Comparison of ENCODE assay signal across 9 cellular contexts in the genomic region with DNA sequence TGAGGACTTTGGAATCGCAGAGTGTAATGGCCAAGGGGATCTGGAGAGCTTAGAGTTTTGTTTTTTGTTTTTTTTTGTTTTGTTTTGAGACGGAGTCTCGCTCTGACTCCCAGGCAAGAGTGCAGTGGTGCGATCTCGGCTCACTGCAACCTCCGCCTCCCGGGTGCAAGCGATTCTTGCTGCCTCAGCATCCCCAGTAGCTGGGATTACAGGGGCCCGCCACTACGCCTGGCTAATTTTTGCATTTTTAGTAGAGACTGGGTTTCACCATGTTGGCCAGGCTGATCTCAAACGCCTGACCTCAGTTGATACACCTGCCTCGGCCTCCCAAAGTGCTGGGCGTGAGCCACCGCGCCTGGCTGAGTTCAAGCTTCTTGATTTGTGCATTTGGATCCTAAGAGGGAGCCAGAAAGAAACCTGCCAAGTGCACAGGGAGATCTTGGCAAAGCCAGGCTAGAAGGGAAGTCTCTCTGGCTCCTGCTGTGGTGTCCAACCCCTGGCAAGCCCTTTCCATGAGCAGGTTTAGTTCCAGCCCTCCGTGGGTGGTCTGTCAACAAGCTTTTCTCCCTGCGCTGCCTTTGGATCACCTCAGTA. TPM values are rescaled to one million over a fixed set of nuclear protein-coding genes. Genes with fewer than 3 reads are reported as not detected.
DNase-seq lines count a peak whose midpoint lies in the region; ATAC-seq and TF ChIP-seq lines count a peak whose summit lies in the region.
"Had no signal": no experiment of that assay in that cellular context is flagged by ENCODE, and none has a peak within 500 bp of the region (broad histone marks: within the 10 kb centered on the region; RNA-seq: fewer than 3 reads in every experiment).

No MANE protein-coding gene starts in this region.

- POLR2A ChIA-PET in activated CD4-positive, alpha-beta memory T cell treated with anti-CD3 and anti-CD28 coated beads for 36 hours (lab: Charles Lee), result no interaction called here

- intact Hi-C loops in activated CD4-positive, alpha-beta memory T cell treated with anti-CD3 and anti-CD28 coated beads for 36 hours (cut with micrococcal nuclease), result no loop called here

- H3K9me3 Mint-ChIP-seq in glutamatergic neuron (ENCODE audit: unreplicated experiment), result peaks cover 9% of the 10 kb centered on the region
- H3K9me3 Mint-ChIP-seq in activated CD4-positive, alpha-beta memory T cell treated with anti-CD3 and anti-CD28 coated beads for 36 hours, result peaks cover 16% of the 10 kb centered on the region

- no peaks in the 10 kb centered on the region for H3K79me1 ChIP-seq in neuronal stem cell (ENCODE audit: low read depth, low read length)

- H3K27ac Mint-ChIP-seq in glutamatergic neuron (ENCODE audit: unreplicated experiment), result no peak overlapping the region
- no peak overlapping the region for H3K27ac Mint-ChIP-seq in activated CD4-positive, alpha-beta memory T cell treated with anti-CD3 and anti-CD28 coated beads for 36 hours

- H3K36me3 Mint-ChIP-seq in glutamatergic neuron (ENCODE audit: unreplicated experiment), result peaks cover 12% of the 10 kb centered on the region
- peaks cover 22% of the 10 kb centered on the region for H3K36me3 Mint-ChIP-seq in activated CD4-positive, alpha-beta memory T cell treated with anti-CD3 and anti-CD28 coated beads for 36 hours

- H2BK15ac ChIP-seq in neuronal stem cell (ENCODE audit: low read length), result no peak overlapping the region

- CTCF ChIA-PET in activated CD4-positive, alpha-beta memory T cell treated with anti-CD3 and anti-CD28 coated beads for 36 hours (lab: Charles Lee), result no interaction called here

- H3K4me2 ChIP-seq in neuronal stem cell (ENCODE audit: insufficient read depth, low read length, poor library complexity, severe bottlenecking), result peak overlapping the region; percentile 62

- H3K23ac ChIP-seq in neuronal stem cell (ENCODE audit: low read depth, low read length, poor library complexity), result no peak overlapping the region

- H4K91ac ChIP-seq in neuronal stem cell (ENCODE audit: low read depth, low read length, poor library complexity), result no peak overlapping the region

- H3K4me3 ChIP-seq in BE2C (ENCODE audit: low read depth, low read length) (peak overlapping the region; percentile 48), neuronal stem cell (ENCODE audit: low read length in 2 of 2) (peak overlapping the region in 1 of 2 donors; percentile 38)

- no CpG with 5 or more reads among the region's 17 CpGs for WGBS in neuronal stem cell (ENCODE audit: extremely low coverage in 2 of 2, insufficient read length in 2 of 2, insufficient replicate concordance in 1 of 2), 2 donors

- H3K27me3 Mint-ChIP-seq in glutamatergic neuron (ENCODE audit: unreplicated experiment), result peaks cover 20% of the 10 kb centered on the region
- H3K27me3 Mint-ChIP-seq in activated CD4-positive, alpha-beta memory T cell treated with anti-CD3 and anti-CD28 coated beads for 36 hours, result peaks cover 20% of the 10 kb centered on the region

- no peak overlapping the region for H2BK12ac ChIP-seq in neuronal stem cell (ENCODE audit: low read length)

- H4K8ac ChIP-seq in neuronal stem cell (ENCODE audit: low read depth, low read length), result no peak overlapping the region

- no peak overlapping the region for H2BK120ac ChIP-seq in neuronal stem cell (ENCODE audit: low read depth, low read length)

- no peaks in the 10 kb centered on the region for H3K9me3 ChIP-seq in BE2C
- H3K9me3 ChIP-seq in neuronal stem cell (replicated peaks in 1 of 2; ENCODE audit: control insufficient read depth in 2 of 2, insufficient read depth in 1 of 2, low read depth in 1 of 2, low read length in 2 of 2), result peaks cover 10 to 14% of the 10 kb centered on the region in 2 donors

- H3K36me3 ChIP-seq in BE2C (no peaks in the 10 kb centered on the region), neuronal stem cell (replicated peaks in 1 of 2; ENCODE audit: control insufficient read depth in 2 of 2, insufficient read depth in 2 of 2, low read length in 2 of 2) (no peaks in the 10 kb centered on the region)

- no peak overlapping the region for H3K14ac ChIP-seq in neuronal stem cell (ENCODE audit: low read length)

- H3K18ac ChIP-seq in neuronal stem cell (ENCODE audit: low read length), result no peak overlapping the region

- peak overlapping the region; percentile 75 for H3K4me3 Mint-ChIP-seq in glutamatergic neuron (ENCODE audit: unreplicated experiment)
- no peak overlapping the region for H3K4me3 Mint-ChIP-seq in activated CD4-positive, alpha-beta memory T cell treated with anti-CD3 and anti-CD28 coated beads for 36 hours

- H2BK5ac ChIP-seq in neuronal stem cell (ENCODE audit: low read length), result no peak overlapping the region

- DNase-seq in BE2C (no peak), NCI-H446 treated with DMSO at 0.1 percent for 48 hours (lab: John Stamatoyannopoulos, UW) (peak; percentile 80), glutamatergic neuron (no peak), neuronal stem cell (ENCODE audit: low spot score) (no peak), islet precursor cell (no peak), D341Med (ENCODE audit: low spot score) (no peak)
- no peak for DNase-seq in activated CD4-positive, alpha-beta memory T cell treated with anti-CD3 and anti-CD28 coated beads for 36 hours
- DNase-seq: activated CD4-positive, alpha-beta T cell treated with anti-CD3 and anti-CD28 coated beads for 48 hours had no signal

- H3K9ac ChIP-seq in neuronal stem cell (ENCODE audit: low read depth, low read length, poor library complexity), result peak overlapping the region; percentile 88

- H2AK5ac ChIP-seq in neuronal stem cell (ENCODE audit: low read depth, low read length), result no peak overlapping the region

- no peaks in the 10 kb centered on the region for H3K4me1 ChIP-seq in BE2C
- peaks cover 3 to 5% of the 10 kb centered on the region in 2 donors for H3K4me1 ChIP-seq in neuronal stem cell (ENCODE audit: control insufficient read depth in 2 of 2, insufficient read depth in 1 of 2, low read depth in 1 of 2, low read length in 2 of 2)

- H3K4ac ChIP-seq in neuronal stem cell (ENCODE audit: low read length), result no peak overlapping the region

- TF ChIP-seq CTCF in BE2C (IDR thresholded peaks at IDR 0.05; ENCODE audit: low read depth, low read length), result no peak
- no peak for TF ChIP-seq CTCF in glutamatergic neuron (IDR thresholded peaks at IDR 0.05; ENCODE audit: partially characterized antibody, unreplicated experiment)

- H3K27ac ChIP-seq in neuronal stem cell (replicated peaks; ENCODE audit: low read length), result no peak overlapping the region

- no peaks in the 10 kb centered on the region for H3K27me3 ChIP-seq in BE2C
- H3K27me3 ChIP-seq in neuronal stem cell (ENCODE audit: control insufficient read depth in 3 of 3, insufficient read depth in 3 of 3, low read depth in 1 of 3, low read length in 3 of 3), result peaks cover 0 to 54% (median 15%) of the 10 kb centered on the region in 3 experiments

- no peaks in the 10 kb centered on the region for H3K4me1 Mint-ChIP-seq in glutamatergic neuron (ENCODE audit: low read depth, unreplicated experiment)
- H3K4me1 Mint-ChIP-seq in activated CD4-positive, alpha-beta memory T cell treated with anti-CD3 and anti-CD28 coated beads for 36 hours (ENCODE audit: low read depth), result peaks cover 9% of the 10 kb centered on the region

- peak overlapping the region; percentile 97 for H2AFZ ChIP-seq in neuronal stem cell (ENCODE audit: low read length)

- no peak for ATAC-seq in HG03354 (IDR thresholded peaks at IDR 0.05; ENCODE audit: poor library complexity, severe bottlenecking, unreplicated experiment)

RNA-seq across cellular contexts. Expression of gene FAAH, which starts 0.9 kb away (rescaled TPM):
- 7.5 TPM for polyA plus RNA-seq in BE2C (2012; ENCODE audit: insufficient read depth, insufficient read length, low read depth)
- 1.7 TPM for total RNA-seq in glutamatergic neuron (ENCODE audit: unreplicated experiment)
- 3.7 TPM for polyA plus RNA-seq in neuronal stem cell (2013, experiment 1 of 2)
- polyA plus RNA-seq in neuronal stem cell (2013, experiment 2 of 2), result 3.5 TPM
- total RNA-seq in activated CD4-positive, alpha-beta memory T cell treated with anti-CD3 and anti-CD28 coated beads for 36 hours, result 1 to 10 TPM; 4.4 to 5.3 TPM

RNA-seq across cellular contexts. Expression of gene NSUN4, which starts 54.4 kb away (rescaled TPM):
- 18.8 TPM for polyA plus RNA-seq in BE2C (2012; ENCODE audit: insufficient read depth, insufficient read length, low read depth)
- 20.2 TPM for total RNA-seq in glutamatergic neuron (ENCODE audit: unreplicated experiment)
- polyA plus RNA-seq in neuronal stem cell (2013, experiment 1 of 2), result 11.7 TPM
- polyA plus RNA-seq in neuronal stem cell (2013, experiment 2 of 2), result 12.8 TPM
- 10 to 100 TPM; 29.1 to 29.9 TPM for total RNA-seq in activated CD4-positive, alpha-beta memory T cell treated with anti-CD3 and anti-CD28 coated beads for 36 hours
